In the genomic region with DNA sequence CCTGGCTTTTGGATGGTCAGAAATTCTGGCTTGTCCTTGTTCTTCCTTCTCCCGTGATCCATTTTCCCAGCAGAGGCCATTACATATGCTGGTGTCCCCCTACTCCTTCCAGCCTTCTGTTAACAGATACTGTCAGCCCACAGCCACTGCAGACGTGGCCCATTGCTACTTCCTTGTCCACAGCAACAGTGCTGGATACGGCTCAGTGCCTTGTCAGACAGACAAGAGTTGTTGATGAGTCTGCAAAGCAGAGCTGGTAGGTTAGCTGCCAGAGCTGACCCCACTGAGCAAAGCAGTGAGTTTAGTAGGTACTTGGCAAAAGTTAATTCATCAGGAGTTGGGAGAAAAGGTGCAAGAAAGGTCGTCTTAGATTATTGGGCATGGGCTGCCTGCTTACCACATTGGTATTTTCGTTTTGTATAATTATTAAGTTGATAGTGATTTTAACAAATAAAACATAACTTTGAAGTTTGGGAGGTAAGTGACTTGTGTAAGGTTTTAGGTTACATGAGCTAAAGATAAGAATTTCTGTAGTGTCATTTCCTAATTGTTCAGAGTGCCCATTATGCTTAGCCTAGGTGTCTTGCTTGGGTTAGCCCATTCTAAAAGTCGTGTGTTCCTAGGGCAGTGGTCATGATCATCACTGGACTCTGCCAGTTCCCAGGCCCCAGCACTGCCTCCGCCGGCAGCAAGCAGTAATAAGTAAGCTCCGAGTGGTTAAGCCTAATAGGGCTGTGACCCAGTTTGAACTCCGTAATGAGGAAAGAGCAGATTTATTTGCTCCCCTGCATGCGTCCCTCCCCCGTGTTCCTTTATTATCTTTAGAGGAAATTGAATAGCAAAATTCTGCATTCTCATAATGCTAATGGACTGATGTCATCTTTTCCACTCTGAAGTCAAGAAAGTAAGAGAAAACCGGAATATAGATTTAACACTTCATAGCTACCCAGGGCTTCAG, we compare ENCODE assay signal across 1 cellular context.
TF ChIP-seq lines count a peak whose summit lies in the region.

No MANE protein-coding gene starts in this region.

TF ChIP-seq in SK-N-SH, 30 proteins besides CTCF, POLR2A, EP300 and RAD21 (continued from another document):
- no peak for TF ChIP-seq GATA2 (CRISPR knock-in tag; IDR thresholded peaks at IDR 0.05)
- TF ChIP-seq MXI1 (IDR thresholded peaks at IDR 0.05; ENCODE audit: low read depth, low read length): peak; percentile 89
- no peak for TF ChIP-seq TAF1 (IDR thresholded peaks at IDR 0.05; ENCODE audit: borderline replicate concordance, low read depth, low read length)
- TF ChIP-seq, protein P1, sequence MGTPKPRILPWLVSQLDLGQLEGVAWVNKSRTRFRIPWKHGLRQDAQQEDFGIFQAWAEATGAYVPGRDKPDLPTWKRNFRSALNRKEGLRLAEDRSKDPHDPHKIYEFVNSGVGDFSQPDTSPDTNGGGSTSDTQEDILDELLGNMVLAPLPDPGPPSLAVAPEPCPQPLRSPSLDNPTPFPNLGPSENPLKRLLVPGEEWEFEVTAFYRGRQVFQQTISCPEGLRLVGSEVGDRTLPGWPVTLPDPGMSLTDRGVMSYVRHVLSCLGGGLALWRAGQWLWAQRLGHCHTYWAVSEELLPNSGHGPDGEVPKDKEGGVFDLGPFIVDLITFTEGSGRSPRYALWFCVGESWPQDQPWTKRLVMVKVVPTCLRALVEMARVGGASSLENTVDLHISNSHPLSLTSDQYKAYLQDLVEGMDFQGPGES (IDR thresholded peaks at IDR 0.05; ENCODE audit: low read depth, low read length): no peak
- no peak for TF ChIP-seq RFX5 (IDR thresholded peaks at IDR 0.05; ENCODE audit: low read length)
- TF ChIP-seq, protein P2, sequence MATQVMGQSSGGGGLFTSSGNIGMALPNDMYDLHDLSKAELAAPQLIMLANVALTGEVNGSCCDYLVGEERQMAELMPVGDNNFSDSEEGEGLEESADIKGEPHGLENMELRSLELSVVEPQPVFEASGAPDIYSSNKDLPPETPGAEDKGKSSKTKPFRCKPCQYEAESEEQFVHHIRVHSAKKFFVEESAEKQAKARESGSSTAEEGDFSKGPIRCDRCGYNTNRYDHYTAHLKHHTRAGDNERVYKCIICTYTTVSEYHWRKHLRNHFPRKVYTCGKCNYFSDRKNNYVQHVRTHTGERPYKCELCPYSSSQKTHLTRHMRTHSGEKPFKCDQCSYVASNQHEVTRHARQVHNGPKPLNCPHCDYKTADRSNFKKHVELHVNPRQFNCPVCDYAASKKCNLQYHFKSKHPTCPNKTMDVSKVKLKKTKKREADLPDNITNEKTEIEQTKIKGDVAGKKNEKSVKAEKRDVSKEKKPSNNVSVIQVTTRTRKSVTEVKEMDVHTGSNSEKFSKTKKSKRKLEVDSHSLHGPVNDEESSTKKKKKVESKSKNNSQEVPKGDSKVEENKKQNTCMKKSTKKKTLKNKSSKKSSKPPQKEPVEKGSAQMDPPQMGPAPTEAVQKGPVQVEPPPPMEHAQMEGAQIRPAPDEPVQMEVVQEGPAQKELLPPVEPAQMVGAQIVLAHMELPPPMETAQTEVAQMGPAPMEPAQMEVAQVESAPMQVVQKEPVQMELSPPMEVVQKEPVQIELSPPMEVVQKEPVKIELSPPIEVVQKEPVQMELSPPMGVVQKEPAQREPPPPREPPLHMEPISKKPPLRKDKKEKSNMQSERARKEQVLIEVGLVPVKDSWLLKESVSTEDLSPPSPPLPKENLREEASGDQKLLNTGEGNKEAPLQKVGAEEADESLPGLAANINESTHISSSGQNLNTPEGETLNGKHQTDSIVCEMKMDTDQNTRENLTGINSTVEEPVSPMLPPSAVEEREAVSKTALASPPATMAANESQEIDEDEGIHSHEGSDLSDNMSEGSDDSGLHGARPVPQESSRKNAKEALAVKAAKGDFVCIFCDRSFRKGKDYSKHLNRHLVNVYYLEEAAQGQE (IDR thresholded peaks at IDR 0.05; ENCODE audit: low read depth, low read length): no peak
- no peak for TF ChIP-seq SMC3 (IDR thresholded peaks at IDR 0.05; ENCODE audit: low read depth, low read length)
- no peak for TF ChIP-seq CHD2 (IDR thresholded peaks at IDR 0.05; ENCODE audit: low read length, partially characterized antibody)
- TF ChIP-seq, protein P3, sequence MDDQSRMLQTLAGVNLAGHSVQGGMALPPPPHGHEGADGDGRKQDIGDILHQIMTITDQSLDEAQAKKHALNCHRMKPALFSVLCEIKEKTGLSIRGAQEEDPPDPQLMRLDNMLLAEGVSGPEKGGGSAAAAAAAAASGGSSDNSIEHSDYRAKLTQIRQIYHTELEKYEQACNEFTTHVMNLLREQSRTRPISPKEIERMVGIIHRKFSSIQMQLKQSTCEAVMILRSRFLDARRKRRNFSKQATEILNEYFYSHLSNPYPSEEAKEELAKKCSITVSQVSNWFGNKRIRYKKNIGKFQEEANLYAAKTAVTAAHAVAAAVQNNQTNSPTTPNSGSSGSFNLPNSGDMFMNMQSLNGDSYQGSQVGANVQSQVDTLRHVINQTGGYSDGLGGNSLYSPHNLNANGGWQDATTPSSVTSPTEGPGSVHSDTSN (IDR thresholded peaks at IDR 0.05): peak; percentile 68
- TF ChIP-seq RXRA (IDR thresholded peaks at IDR 0.05; ENCODE audit: borderline replicate concordance, low read depth): peak; percentile 93
- no peak for TF ChIP-seq YY1 (IDR thresholded peaks at IDR 0.05; ENCODE audit: low read depth)
- peak; percentile 48 for TF ChIP-seq POLR2AphosphoS5 (IDR thresholded peaks at IDR 0.05; ENCODE audit: low read depth, low read length)
- TF ChIP-seq NRF1 (IDR thresholded peaks at IDR 0.05; ENCODE audit: low read depth, low read length): no peak
- no peak for TF ChIP-seq ELF1 (IDR thresholded peaks at IDR 0.05)
- TF ChIP-seq MEF2A (IDR thresholded peaks at IDR 0.05; ENCODE audit: borderline replicate concordance, low read depth): no peak
- TF ChIP-seq, protein P4, sequence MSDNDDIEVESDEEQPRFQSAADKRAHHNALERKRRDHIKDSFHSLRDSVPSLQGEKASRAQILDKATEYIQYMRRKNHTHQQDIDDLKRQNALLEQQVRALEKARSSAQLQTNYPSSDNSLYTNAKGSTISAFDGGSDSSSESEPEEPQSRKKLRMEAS (IDR thresholded peaks at IDR 0.05; ENCODE audit: low read depth): peak; percentile 62; the same call in 1 of the 2 replicates
TF ChIP-seq in SK-N-SH: peak in this region for 9.
